Comparison of ENCODE assay signal across 8 cellular contexts in genomic region chr2:69724540-69725159, GRCh38. TPM values are rescaled to one million over a fixed set of nuclear protein-coding genes. Genes with fewer than 3 reads are reported as not detected.
DNase-seq lines count a peak whose midpoint lies in the region; ATAC-seq, FAIRE-seq and TF ChIP-seq lines count a peak whose summit lies in the region.

No MANE protein-coding gene starts in this region.

- H3K27ac Mint-ChIP-seq in IgD-negative memory B cell: peak overlapping the region in 1 of 3 donors; percentile 16

- H3K27ac ChIP-seq in A549 (peak overlapping the region; percentile 69 to 73), OCI-LY7 (ENCODE audit: low read depth, low read length, poor library complexity, severe bottlenecking) (no peak overlapping the region)

- CTCF ChIA-PET in A549 (lab: Yijun Ruan, JAX): interaction anchor here (0.5 to 5.8 kb wide), 107 partner anchors 11 to 577 kb away, joined by 3 to 407 read pairs (median 5); partner anchors contain the start of genes AAK1, ANXA4, FAM136A and GMCL1
- CTCF ChIA-PET in OCI-LY7 (lab: Charles Lee; ENCODE audit: unreplicated experiment): interaction anchor here (0.6 to 2.4 kb wide), 8 partner anchors 24 to 568 kb away, joined by 3 to 27 read pairs (median 4); partner anchors contain the start of genes GMCL1 and MXD1

- H3K4me1 ChIP-seq in A549 (peaks cover 11% of the 10 kb centered on the region), OCI-LY7 (ENCODE audit: insufficient read depth, low read length, poor library complexity, severe bottlenecking) (no peaks in the 10 kb centered on the region)

- no TSS peak for BruUV-seq in OCI-LY7 (replicated peaks; lab: Mats Ljungman, UMichigan)

- peak; percentile 93 to 96 for ATAC-seq in A549
- peak; percentile 41 for ATAC-seq in GM18520 (IDR thresholded peaks at IDR 0.05; ENCODE audit: unreplicated experiment)
- peak; percentile 84 for ATAC-seq in esophagus mucosa

- H2AFZ ChIP-seq in OCI-LY7 (ENCODE audit: low read length): peak overlapping the region; percentile 71

- POLR2A ChIA-PET in A549 (lab: Yijun Ruan, JAX) (interaction anchor here (0.5 to 3.6 kb wide), 14 partner anchors 16 to 569 kb away, joined by 3 to 19 read pairs (median 4); partner anchors contain the start of genes ANXA4, GMCL1, MXD1 and SNRNP27), OCI-LY7 (lab: Charles Lee) (interaction anchor here (0.6 to 3.9 kb wide), 9 partner anchors 9 to 188 kb away, joined by 3 to 33 read pairs (median 4); no protein-coding TSS in a partner anchor)

- H3K36me3 Mint-ChIP-seq in IgD-negative memory B cell: no peaks in the 10 kb centered on the region

- intact Hi-C loops in OCI-LY7 (cut with micrococcal nuclease; ENCODE audit: unreplicated experiment): loop anchor here (1.0 to 10.0 kb wide), 4 partner anchors 93 to 580 kb away; partner anchors contain the start of gene FAM136A

- peak; percentile 99 for TF ChIP-seq CTCF in A549 (IDR thresholded peaks at IDR 0.05)
- TF ChIP-seq CTCF in OCI-LY7 (conservative IDR thresholded peaks at IDR 0.05; ENCODE audit: low read length): peak; percentile 91

- no peaks in the 10 kb centered on the region for H3K79me2 ChIP-seq in OCI-LY7 (ENCODE audit: insufficient read depth, low read depth, low read length)

- H3K9me2 ChIP-seq in OCI-LY7 (ENCODE audit: insufficient read depth, low read length): no peaks in the 10 kb centered on the region

- no peak for TF ChIP-seq POLR2A in A549 (IDR thresholded peaks at IDR 0.05; ENCODE audit: low read length)

- TF ChIP-seq RAD21 in A549 (conservative IDR thresholded peaks at IDR 0.05 in 1 of 2, IDR thresholded peaks at IDR 0.05 in 1 of 2): peak; percentile 99

- H3K4me3 Mint-ChIP-seq in IgD-negative memory B cell: peak overlapping the region in 3 of 4 donors; percentile 52 to 82 (median 68)

- peaks cover 3 to 7% (median 5%) of the 10 kb centered on the region in 3 donors for H3K4me1 Mint-ChIP-seq in IgD-negative memory B cell

- DNase-seq in A549 (ENCODE audit: low read depth in 1 of 2, low spot score in 1 of 2) (peak; percentile 69 to 86), OCI-LY7 (ENCODE audit: low spot score) (peak; percentile 79), activated T-cell treated with anti-CD3 and anti-CD28 coated beads for 4 hours (peak; percentile 88), myocyte (ENCODE audit: low read depth) (peak; percentile 85)
- peak; percentile 85 for DNase-seq in stimulated activated CD8-positive, alpha-beta memory T cell treated with anti-CD3 and anti-CD28 coated beads, Interleukin-7, amount 100 ng/mL, for 24 hours (ENCODE audit: low read depth)

- H3K4me2 ChIP-seq in A549 (peak overlapping the region; percentile 71), OCI-LY7 (ENCODE audit: low read length) (peak overlapping the region; percentile 66)

- 5% methylated on average over 13 of the region's 13 CpGs for WGBS in A549 (ENCODE audit: missing lambda C conversion rate)

- TF ChIP-seq EP300 in A549 (IDR thresholded peaks at IDR 0.05): no peak

- no peaks in the 10 kb centered on the region for H3K36me3 ChIP-seq in OCI-LY7 (ENCODE audit: insufficient read depth, low read length)

- H3K9me3 ChIP-seq in A549 (no peaks in the 10 kb centered on the region), OCI-LY7 (ENCODE audit: low read length) (no peaks in the 10 kb centered on the region)

- H3K4me3 ChIP-seq in A549: peak overlapping the region; percentile 31
- H3K4me3 ChIP-seq in OCI-LY7 (ENCODE audit: low read depth, low read length, poor library complexity, severe bottlenecking): peak overlapping the region; percentile 54

- H4K20me1 ChIP-seq in OCI-LY7 (ENCODE audit: insufficient read depth, low read length): no peaks in the 10 kb centered on the region

- peak; percentile 82 for FAIRE-seq in A549 (lab: Jason Lieb, UNC)

- H3K9me3 Mint-ChIP-seq in IgD-negative memory B cell: no peaks in the 10 kb centered on the region

- no peaks in the 10 kb centered on the region for H3K27me3 Mint-ChIP-seq in IgD-negative memory B cell

TF ChIP-seq in A549, 52 proteins besides CTCF, POLR2A, EP300 and RAD21:
- TF ChIP-seq RNF2 (IDR thresholded peaks at IDR 0.05; ENCODE audit: borderline replicate concordance, low read depth) (no peak), JUNB (IDR thresholded peaks at IDR 0.05) (no peak), SMC3 (IDR thresholded peaks at IDR 0.05) (peak; percentile 98), JUN (IDR thresholded peaks at IDR 0.05) (peak in 1 of 2 experiments; percentile 30; a peak in 1 of 5 replicates)
- TF ChIP-seq, protein P1, sequence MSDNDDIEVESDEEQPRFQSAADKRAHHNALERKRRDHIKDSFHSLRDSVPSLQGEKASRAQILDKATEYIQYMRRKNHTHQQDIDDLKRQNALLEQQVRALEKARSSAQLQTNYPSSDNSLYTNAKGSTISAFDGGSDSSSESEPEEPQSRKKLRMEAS (IDR thresholded peaks at IDR 0.05): peak; percentile 61; the same call in 1 of the 2 replicates

RNA-seq across cellular contexts. Expression of gene ANXA4, which starts 17.3 kb away (rescaled TPM):
- 341 and 360 TPM in 2 replicates for polyA plus RNA-seq in A549 (2011; rRNA removed)
- polyA plus RNA-seq in A549 (2012; cell fraction: cytosol; rRNA removed): 322 and 418 TPM in 2 replicates
- polyA plus RNA-seq in A549 (2012; cell fraction: nucleus; rRNA removed): 154 and 191 TPM in 2 replicates
- 514 to 554 TPM (median 521 TPM) in 3 replicates for polyA plus RNA-seq in A549 (2017; fragmentation: RNase III; extraction: RNeasy Plus Mini Kit Qiagen cat#74134 plus additional on column Dnase treatment)
- 342 and 464 TPM in 2 replicates for polyA minus RNA-seq in A549 (2011; rRNA and poly(A)+ RNA removed)
- 121 TPM for polyA plus RNA-seq in IgD-negative memory B cell
- 0.38 and 0.72 TPM in 2 replicates for total RNA-seq in OCI-LY7 (2014; rRNA removed; shearing (Covaris generic))
- 3.5 and 3.6 TPM in 2 replicates for total RNA-seq in OCI-LY7 (2022)
- total RNA-seq in esophagus mucosa: 71.8 TPM
- total RNA-seq in myocyte: 18.1 and 28.5 TPM in 2 replicates
- 110 TPM for polyA plus RNA-seq in myocyte (2012)

Comparison
In these comparisons a context has a peak if more than half of its experiments do, and no peak if none do; other contexts are left out.
1. ATAC-seq: peak in every context shown above with its lines; median percentile 94 in A549; 84 in esophagus mucosa; 41 in GM18520.